In genomic region chr2:128442891-128443302, GRCh38 we compare ENCODE assay signal across 9 cellular contexts.
DNase-seq lines count a peak whose midpoint lies in the region; ATAC-seq and TF ChIP-seq lines count a peak whose summit lies in the region.
"Had no signal": no experiment of that assay in that cellular context is flagged by ENCODE, and none has a peak within 500 bp of the region (broad histone marks: within the 10 kb centered on the region; RNA-seq: fewer than 3 reads in every experiment).

No MANE protein-coding gene starts in this region.

- H3K27ac Mint-ChIP-seq in MCF 10A (ENCODE audit: low read depth, unreplicated experiment), result no peak overlapping the region
- H3K27ac Mint-ChIP-seq in T-helper 2 cell treated with Interferon-gamma antibody and Interleukin-4, amounts not matched to agents 5 μg/mL and 100 μg/mL, for 36 hours, result no peak overlapping the region
- H3K27ac Mint-ChIP-seq: activated naive CD8-positive, alpha-beta T cell treated with anti-CD3 and anti-CD28 coated beads for 36 hours had no signal

- H3K27ac ChIP-seq in breast epithelium (peak overlapping the region; percentile 32 to 68), lung (ENCODE audit: low read depth in 1 of 2, low read length in 1 of 2) (no peak overlapping the region)

- no peaks in the 10 kb centered on the region for H3K27me3 ChIP-seq in breast epithelium
- H3K27me3 ChIP-seq in lung (ENCODE audit: control insufficient read depth, insufficient read depth), result no peaks in the 10 kb centered on the region

- intact Hi-C loops in breast epithelium (cut with DNase I; ENCODE audit: low total_unique reads), result no loop called here
- intact Hi-C loops in MCF 10A (cut with micrococcal nuclease), result no loop called here

- ATAC-seq in lung (ENCODE audit: insufficient read depth, low FRiP score) (no peak), GM21423 (IDR thresholded peaks at IDR 0.05; ENCODE audit: unreplicated experiment) (no peak)

- H3K4me3 ChIP-seq in breast epithelium (no peak overlapping the region), lung (no peak overlapping the region)

- DNase-seq in breast epithelium (ENCODE audit: low spot score in 2 of 2) (peak in 1 of 2 donors; percentile 21), MCF 10A (ENCODE audit: unreplicated experiment) (no peak), ecto neural progenitor cell (ENCODE audit: low spot score) (peak; percentile 43), lung (ENCODE audit: low spot score) (peak; percentile 29), NCI-H2171 treated with DMSO at 0.1 percent for 48 hours (lab: John Stamatoyannopoulos, UW) (no peak), NCI-H82 (lab: John Stamatoyannopoulos, UW) (no peak)
- no peak for DNase-seq in T-helper 2 cell treated with Interferon-gamma antibody and Interleukin-4, amounts not matched to agents 5 μg/mL and 100 μg/mL, for 36 hours (ENCODE audit: low spot score)
- DNase-seq: activated naive CD8-positive, alpha-beta T cell treated with anti-CD3 and anti-CD28 coated beads for 36 hours had no signal

- no TSS peak for BruUV-seq in MCF 10A (replicated peaks; lab: Mats Ljungman, UMichigan)

- H3K4me1 ChIP-seq in breast epithelium, result peaks cover 0 to 9% of the 10 kb centered on the region in 2 donors
- H3K4me1 ChIP-seq in lung (ENCODE audit: control insufficient read depth in 2 of 2, insufficient read depth in 2 of 2, low read length in 2 of 2), result peaks cover 0 to 11% of the 10 kb centered on the region in 2 donors

- no peaks in the 10 kb centered on the region for H3K36me3 ChIP-seq in breast epithelium
- no peaks in the 10 kb centered on the region for H3K36me3 ChIP-seq in lung (ENCODE audit: control insufficient read depth in 2 of 2, insufficient read depth in 2 of 2, low read length in 2 of 2)

- 11 to 37% methylated on average over 10 of the region's 10 CpGs for WGBS in lung, 2 donors

- H3K36me3 Mint-ChIP-seq in MCF 10A (ENCODE audit: insufficient read depth, unreplicated experiment), result no peaks in the 10 kb centered on the region
- H3K36me3 Mint-ChIP-seq in T-helper 2 cell treated with Interferon-gamma antibody and Interleukin-4, amounts not matched to agents 5 μg/mL and 100 μg/mL, for 36 hours (ENCODE audit: low read depth), result no peaks in the 10 kb centered on the region
- H3K36me3 Mint-ChIP-seq: activated naive CD8-positive, alpha-beta T cell treated with anti-CD3 and anti-CD28 coated beads for 36 hours had no signal

- H3K9me3 ChIP-seq in breast epithelium (no peaks in the 10 kb centered on the region), lung (ENCODE audit: control insufficient read depth in 2 of 2, insufficient read depth in 1 of 2, low read length in 1 of 2) (no peaks in the 10 kb centered on the region)

- H3K4me1 Mint-ChIP-seq in MCF 10A (ENCODE audit: insufficient read depth, unreplicated experiment), result no peaks in the 10 kb centered on the region
- peaks cover 10% of the 10 kb centered on the region for H3K4me1 Mint-ChIP-seq in T-helper 2 cell treated with Interferon-gamma antibody and Interleukin-4, amounts not matched to agents 5 μg/mL and 100 μg/mL, for 36 hours (ENCODE audit: low read depth)

- H3K9me3 Mint-ChIP-seq in MCF 10A (ENCODE audit: unreplicated experiment), result no peaks in the 10 kb centered on the region
- H3K9me3 Mint-ChIP-seq in T-helper 2 cell treated with Interferon-gamma antibody and Interleukin-4, amounts not matched to agents 5 μg/mL and 100 μg/mL, for 36 hours, result no peaks in the 10 kb centered on the region
- H3K9me3 Mint-ChIP-seq: activated naive CD8-positive, alpha-beta T cell treated with anti-CD3 and anti-CD28 coated beads for 36 hours had no signal

- no peak overlapping the region for H3K4me3 Mint-ChIP-seq in MCF 10A (ENCODE audit: unreplicated experiment)
- no peak overlapping the region for H3K4me3 Mint-ChIP-seq in T-helper 2 cell treated with Interferon-gamma antibody and Interleukin-4, amounts not matched to agents 5 μg/mL and 100 μg/mL, for 36 hours
- H3K4me3 Mint-ChIP-seq: activated naive CD8-positive, alpha-beta T cell treated with anti-CD3 and anti-CD28 coated beads for 36 hours had no signal

- CTCF ChIA-PET in MCF 10A (lab: Yijun Ruan, JAX), result no interaction called here

- POLR2A ChIA-PET in MCF 10A (lab: Yijun Ruan, JAX), result interaction anchor here (0.6 kb wide), 1 partner anchor 18 kb away, joined by 3 read pairs; no protein-coding TSS in a partner anchor

- no peak for TF ChIP-seq POLR2A in breast epithelium (IDR thresholded peaks at IDR 0.05)

- TF ChIP-seq CTCF in breast epithelium (IDR thresholded peaks at IDR 0.05) (no peak), MCF 10A (IDR thresholded peaks at IDR 0.05; ENCODE audit: unreplicated experiment) (no peak), lung (IDR thresholded peaks at IDR 0.05; ENCODE audit: control extremely low read depth, extremely low read depth) (no peak)

- no peaks in the 10 kb centered on the region for H3K27me3 Mint-ChIP-seq in MCF 10A (ENCODE audit: insufficient read depth, unreplicated experiment)
- no peaks in the 10 kb centered on the region for H3K27me3 Mint-ChIP-seq in T-helper 2 cell treated with Interferon-gamma antibody and Interleukin-4, amounts not matched to agents 5 μg/mL and 100 μg/mL, for 36 hours (ENCODE audit: low read depth)

Comparison
In these comparisons a context has a peak if more than half of its experiments do, and no peak if none do; other contexts are left out.
1. DNase-seq: peak in ecto neural progenitor cell (single experiment) and lung (single experiment); none in MCF 10A (single experiment), NCI-H2171 treated with DMSO at 0.1 percent for 48 hours (single experiment), T-helper 2 cell treated with Interferon-gamma antibody and Interleukin-4, amounts not matched to agents 5 μg/mL and 100 μg/mL, for 36 hours (single experiment) and NCI-H82 (single experiment).
2. H3K27ac ChIP-seq: peak in breast epithelium (2 of 2); none in lung (0 of 2).